Comparison of ENCODE assay signal across 1 cellular context in the genomic region with DNA sequence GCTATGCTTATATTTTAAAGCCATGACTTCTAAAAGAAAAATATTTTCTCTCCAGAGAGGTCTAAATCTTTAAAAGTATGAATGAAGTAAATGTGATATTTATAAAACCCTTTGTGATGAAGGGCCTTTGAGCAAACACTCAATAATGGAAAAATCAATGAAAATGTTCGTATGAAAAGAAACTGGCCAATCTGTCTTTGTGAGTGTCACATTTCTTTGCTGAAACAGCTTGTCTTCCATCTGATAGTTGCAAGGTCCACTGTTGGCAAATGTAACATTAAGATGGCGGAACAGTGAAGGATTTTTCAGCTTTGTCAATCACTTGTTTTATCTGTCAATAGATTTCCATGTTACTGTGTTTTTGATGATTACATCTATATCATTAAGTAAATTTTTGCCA.
TF ChIP-seq lines count a peak whose summit lies in the region.

No MANE protein-coding gene starts in this region.

TF ChIP-seq in GM23338, 12 proteins besides CTCF, POLR2A, EP300 and RAD21 (continued from another document):
- TF ChIP-seq, protein P1, sequence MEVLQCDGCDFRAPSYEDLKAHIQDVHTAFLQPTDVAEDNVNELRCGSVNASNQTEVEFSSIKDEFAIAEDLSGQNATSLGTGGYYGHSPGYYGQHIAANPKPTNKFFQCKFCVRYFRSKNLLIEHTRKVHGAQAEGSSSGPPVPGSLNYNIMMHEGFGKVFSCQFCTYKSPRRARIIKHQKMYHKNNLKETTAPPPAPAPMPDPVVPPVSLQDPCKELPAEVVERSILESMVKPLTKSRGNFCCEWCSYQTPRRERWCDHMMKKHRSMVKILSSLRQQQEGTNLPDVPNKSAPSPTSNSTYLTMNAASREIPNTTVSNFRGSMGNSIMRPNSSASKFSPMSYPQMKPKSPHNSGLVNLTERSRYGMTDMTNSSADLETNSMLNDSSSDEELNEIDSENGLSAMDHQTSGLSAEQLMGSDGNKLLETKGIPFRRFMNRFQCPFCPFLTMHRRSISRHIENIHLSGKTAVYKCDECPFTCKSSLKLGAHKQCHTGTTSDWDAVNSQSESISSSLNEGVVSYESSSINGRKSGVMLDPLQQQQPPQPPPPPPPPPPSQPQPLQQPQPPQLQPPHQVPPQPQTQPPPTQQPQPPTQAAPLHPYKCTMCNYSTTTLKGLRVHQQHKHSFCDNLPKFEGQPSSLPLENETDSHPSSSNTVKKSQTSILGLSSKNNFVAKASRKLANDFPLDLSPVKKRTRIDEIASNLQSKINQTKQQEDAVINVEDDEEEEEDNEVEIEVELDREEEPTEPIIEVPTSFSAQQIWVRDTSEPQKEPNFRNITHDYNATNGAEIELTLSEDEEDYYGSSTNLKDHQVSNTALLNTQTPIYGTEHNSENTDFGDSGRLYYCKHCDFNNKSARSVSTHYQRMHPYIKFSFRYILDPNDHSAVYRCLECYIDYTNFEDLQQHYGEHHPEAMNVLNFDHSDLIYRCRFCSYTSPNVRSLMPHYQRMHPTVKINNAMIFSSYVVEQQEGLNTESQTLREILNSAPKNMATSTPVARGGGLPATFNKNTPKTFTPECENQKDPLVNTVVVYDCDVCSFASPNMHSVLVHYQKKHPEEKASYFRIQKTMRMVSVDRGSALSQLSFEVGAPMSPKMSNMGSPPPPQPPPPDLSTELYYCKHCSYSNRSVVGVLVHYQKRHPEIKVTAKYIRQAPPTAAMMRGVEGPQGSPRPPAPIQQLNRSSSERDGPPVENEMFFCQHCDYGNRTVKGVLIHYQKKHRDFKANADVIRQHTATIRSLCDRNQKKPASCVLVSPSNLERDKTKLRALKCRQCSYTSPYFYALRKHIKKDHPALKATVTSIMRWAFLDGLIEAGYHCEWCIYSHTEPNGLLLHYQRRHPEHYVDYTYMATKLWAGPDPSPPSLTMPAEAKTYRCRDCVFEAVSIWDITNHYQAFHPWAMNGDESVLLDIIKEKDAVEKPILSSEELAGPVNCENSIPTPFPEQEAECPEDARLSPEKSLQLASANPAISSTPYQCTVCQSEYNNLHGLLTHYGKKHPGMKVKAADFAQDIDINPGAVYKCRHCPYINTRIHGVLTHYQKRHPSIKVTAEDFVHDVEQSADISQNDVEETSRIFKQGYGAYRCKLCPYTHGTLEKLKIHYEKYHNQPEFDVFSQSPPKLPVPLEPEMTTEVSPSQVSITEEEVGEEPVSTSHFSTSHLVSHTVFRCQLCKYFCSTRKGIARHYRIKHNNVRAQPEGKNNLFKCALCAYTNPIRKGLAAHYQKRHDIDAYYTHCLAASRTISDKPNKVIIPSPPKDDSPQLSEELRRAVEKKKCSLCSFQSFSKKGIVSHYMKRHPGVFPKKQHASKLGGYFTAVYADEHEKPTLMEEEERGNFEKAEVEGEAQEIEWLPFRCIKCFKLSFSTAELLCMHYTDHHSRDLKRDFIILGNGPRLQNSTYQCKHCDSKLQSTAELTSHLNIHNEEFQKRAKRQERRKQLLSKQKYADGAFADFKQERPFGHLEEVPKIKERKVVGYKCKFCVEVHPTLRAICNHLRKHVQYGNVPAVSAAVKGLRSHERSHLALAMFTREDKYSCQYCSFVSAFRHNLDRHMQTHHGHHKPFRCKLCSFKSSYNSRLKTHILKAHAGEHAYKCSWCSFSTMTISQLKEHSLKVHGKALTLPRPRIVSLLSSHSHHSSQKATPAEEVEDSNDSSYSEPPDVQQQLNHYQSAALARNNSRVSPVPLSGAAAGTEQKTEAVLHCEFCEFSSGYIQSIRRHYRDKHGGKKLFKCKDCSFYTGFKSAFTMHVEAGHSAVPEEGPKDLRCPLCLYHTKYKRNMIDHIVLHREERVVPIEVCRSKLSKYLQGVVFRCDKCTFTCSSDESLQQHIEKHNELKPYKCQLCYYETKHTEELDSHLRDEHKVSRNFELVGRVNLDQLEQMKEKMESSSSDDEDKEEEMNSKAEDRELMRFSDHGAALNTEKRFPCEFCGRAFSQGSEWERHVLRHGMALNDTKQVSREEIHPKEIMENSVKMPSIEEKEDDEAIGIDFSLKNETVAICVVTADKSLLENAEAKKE (CRISPR knock-in tag; IDR thresholded peaks at IDR 0.05): no peak
- TF ChIP-seq, protein P2, sequence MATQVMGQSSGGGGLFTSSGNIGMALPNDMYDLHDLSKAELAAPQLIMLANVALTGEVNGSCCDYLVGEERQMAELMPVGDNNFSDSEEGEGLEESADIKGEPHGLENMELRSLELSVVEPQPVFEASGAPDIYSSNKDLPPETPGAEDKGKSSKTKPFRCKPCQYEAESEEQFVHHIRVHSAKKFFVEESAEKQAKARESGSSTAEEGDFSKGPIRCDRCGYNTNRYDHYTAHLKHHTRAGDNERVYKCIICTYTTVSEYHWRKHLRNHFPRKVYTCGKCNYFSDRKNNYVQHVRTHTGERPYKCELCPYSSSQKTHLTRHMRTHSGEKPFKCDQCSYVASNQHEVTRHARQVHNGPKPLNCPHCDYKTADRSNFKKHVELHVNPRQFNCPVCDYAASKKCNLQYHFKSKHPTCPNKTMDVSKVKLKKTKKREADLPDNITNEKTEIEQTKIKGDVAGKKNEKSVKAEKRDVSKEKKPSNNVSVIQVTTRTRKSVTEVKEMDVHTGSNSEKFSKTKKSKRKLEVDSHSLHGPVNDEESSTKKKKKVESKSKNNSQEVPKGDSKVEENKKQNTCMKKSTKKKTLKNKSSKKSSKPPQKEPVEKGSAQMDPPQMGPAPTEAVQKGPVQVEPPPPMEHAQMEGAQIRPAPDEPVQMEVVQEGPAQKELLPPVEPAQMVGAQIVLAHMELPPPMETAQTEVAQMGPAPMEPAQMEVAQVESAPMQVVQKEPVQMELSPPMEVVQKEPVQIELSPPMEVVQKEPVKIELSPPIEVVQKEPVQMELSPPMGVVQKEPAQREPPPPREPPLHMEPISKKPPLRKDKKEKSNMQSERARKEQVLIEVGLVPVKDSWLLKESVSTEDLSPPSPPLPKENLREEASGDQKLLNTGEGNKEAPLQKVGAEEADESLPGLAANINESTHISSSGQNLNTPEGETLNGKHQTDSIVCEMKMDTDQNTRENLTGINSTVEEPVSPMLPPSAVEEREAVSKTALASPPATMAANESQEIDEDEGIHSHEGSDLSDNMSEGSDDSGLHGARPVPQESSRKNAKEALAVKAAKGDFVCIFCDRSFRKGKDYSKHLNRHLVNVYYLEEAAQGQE (IDR thresholded peaks at IDR 0.05; ENCODE audit: unreplicated experiment): no peak
